Comparison of ENCODE assay signal across 1 cellular context in the genomic region with DNA sequence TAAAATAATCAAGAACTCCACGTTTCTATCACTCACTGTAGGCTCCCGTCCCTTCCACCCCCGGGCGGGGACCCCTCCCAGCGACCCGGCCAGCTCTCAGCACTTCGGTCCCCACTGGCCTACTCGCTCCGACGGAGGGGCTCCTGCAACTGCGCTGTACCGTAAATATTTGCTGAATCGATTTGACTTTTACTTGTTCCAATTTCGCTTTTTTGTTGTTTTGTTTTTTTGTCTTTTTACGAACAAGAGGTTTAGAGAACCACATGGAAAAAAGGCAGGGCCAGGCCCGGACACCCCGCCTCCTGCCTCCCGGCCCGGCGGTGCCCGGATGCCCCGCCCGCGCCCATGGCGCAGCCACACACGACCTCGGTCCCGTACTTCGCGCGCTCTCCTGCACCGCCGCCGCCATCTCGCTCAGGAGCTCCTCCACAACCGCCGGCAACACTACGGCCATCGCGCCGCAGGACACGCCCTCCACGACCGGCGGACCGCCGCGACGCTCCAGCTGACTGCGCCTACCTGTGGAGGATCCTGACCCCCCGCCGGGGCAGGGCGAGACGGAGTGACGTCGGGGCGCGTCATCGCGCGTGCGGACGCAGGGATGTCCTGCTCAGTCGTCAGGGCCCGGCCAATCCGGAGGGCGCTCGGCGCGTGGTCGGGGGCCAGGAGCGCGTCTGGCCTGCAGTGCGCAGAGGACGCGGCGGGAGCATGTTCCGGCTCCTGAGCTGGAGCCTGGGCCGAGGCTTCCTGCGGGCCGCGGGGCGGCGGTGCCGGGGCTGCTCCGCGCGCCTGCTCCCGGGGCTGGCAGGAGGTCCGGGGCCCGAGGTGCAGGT.
TF ChIP-seq lines count a peak whose summit lies in the region.

A gene with protein sequence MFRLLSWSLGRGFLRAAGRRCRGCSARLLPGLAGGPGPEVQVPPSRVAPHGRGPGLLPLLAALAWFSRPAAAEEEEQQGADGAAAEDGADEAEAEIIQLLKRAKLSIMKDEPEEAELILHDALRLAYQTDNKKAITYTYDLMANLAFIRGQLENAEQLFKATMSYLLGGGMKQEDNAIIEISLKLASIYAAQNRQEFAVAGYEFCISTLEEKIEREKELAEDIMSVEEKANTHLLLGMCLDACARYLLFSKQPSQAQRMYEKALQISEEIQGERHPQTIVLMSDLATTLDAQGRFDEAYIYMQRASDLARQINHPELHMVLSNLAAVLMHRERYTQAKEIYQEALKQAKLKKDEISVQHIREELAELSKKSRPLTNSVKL (plus strand): TSS at position 684 of the 833 bp plus-strand sequence. CDS start 25 bp downstream, at position 709.
A gene with protein sequence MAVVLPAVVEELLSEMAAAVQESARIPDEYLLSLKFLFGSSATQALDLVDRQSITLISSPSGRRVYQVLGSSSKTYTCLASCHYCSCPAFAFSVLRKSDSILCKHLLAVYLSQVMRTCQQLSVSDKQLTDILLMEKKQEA (minus strand): TSS at position 564 of the 833 bp plus-strand sequence. CDS start 110 bp downstream, at position 454.

TF ChIP-seq in WTC11, 78 proteins besides CTCF, POLR2A, EP300 and RAD21 (continued from another document and continues in another):
- TF ChIP-seq, protein P1, sequence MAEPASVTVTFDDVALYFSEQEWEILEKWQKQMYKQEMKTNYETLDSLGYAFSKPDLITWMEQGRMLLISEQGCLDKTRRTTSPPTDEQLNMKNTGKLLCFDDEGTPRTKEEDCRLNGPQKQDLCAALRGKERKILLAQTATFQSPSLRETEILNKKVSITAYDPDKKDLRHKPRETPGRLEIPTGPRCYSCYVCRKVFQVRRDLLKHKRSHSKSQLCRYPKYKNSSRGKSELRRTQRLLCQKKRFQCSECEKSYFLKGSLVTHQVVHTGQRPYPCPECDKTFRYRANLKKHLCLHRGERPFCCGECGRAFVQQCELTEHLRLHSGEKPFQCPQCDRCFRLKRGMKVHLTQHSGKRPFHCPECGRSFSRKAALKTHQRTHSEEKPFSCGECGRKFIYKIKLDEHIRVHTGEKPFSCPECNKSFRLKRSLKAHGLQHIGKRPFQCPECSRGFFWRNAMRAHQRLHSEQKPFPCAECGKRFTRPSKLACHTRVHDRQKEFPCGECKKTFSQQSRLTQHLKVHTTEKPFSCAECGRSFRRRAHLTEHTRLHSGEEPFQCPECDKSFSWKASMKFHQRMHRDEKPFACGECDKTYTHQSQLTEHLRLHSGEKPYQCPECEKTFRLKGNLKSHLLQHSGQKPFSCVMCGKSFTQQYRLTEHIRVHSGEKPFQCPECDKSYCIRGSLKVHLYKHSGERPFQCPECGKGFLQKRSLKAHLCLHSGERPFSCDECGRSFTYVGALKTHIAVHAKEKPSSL (CRISPR knock-in tag; conservative IDR thresholded peaks at IDR 0.05): no peak
- TF ChIP-seq ZNF232 (CRISPR knock-in tag; IDR thresholded peaks at IDR 0.05): peak; percentile 49; the same call in 1 of the 2 replicates
- TF ChIP-seq, protein P2, sequence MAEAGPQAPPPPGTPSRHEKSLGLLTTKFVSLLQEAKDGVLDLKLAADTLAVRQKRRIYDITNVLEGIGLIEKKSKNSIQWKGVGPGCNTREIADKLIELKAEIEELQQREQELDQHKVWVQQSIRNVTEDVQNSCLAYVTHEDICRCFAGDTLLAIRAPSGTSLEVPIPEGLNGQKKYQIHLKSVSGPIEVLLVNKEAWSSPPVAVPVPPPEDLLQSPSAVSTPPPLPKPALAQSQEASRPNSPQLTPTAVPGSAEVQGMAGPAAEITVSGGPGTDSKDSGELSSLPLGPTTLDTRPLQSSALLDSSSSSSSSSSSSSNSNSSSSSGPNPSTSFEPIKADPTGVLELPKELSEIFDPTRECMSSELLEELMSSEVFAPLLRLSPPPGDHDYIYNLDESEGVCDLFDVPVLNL (CRISPR knock-in tag; IDR thresholded peaks at IDR 0.05; ENCODE audit: borderline replicate concordance, low read depth): peak; percentile 90
- TF ChIP-seq, protein P3, sequence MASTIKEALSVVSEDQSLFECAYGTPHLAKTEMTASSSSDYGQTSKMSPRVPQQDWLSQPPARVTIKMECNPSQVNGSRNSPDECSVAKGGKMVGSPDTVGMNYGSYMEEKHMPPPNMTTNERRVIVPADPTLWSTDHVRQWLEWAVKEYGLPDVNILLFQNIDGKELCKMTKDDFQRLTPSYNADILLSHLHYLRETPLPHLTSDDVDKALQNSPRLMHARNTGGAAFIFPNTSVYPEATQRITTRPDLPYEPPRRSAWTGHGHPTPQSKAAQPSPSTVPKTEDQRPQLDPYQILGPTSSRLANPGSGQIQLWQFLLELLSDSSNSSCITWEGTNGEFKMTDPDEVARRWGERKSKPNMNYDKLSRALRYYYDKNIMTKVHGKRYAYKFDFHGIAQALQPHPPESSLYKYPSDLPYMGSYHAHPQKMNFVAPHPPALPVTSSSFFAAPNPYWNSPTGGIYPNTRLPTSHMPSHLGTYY (CRISPR knock-in tag; IDR thresholded peaks at IDR 0.05): no peak
- peak; percentile 96 for TF ChIP-seq SP1 (CRISPR knock-in tag; conservative IDR thresholded peaks at IDR 0.05)
- TF ChIP-seq NR2C2 (CRISPR knock-in tag; IDR thresholded peaks at IDR 0.05): no peak
- TF ChIP-seq FOXP1 (CRISPR knock-in tag; IDR thresholded peaks at IDR 0.05; ENCODE audit: borderline replicate concordance): peak; percentile 97
- TF ChIP-seq GTF2I (CRISPR knock-in tag; conservative IDR thresholded peaks at IDR 0.05): no peak
- peak; percentile 88 for TF ChIP-seq ELF4 (CRISPR knock-in tag; IDR thresholded peaks at IDR 0.05; ENCODE audit: low read depth)
- no peak for TF ChIP-seq FOXJ3 (CRISPR knock-in tag; IDR thresholded peaks at IDR 0.05; ENCODE audit: borderline replicate concordance)
- TF ChIP-seq, protein P4, sequence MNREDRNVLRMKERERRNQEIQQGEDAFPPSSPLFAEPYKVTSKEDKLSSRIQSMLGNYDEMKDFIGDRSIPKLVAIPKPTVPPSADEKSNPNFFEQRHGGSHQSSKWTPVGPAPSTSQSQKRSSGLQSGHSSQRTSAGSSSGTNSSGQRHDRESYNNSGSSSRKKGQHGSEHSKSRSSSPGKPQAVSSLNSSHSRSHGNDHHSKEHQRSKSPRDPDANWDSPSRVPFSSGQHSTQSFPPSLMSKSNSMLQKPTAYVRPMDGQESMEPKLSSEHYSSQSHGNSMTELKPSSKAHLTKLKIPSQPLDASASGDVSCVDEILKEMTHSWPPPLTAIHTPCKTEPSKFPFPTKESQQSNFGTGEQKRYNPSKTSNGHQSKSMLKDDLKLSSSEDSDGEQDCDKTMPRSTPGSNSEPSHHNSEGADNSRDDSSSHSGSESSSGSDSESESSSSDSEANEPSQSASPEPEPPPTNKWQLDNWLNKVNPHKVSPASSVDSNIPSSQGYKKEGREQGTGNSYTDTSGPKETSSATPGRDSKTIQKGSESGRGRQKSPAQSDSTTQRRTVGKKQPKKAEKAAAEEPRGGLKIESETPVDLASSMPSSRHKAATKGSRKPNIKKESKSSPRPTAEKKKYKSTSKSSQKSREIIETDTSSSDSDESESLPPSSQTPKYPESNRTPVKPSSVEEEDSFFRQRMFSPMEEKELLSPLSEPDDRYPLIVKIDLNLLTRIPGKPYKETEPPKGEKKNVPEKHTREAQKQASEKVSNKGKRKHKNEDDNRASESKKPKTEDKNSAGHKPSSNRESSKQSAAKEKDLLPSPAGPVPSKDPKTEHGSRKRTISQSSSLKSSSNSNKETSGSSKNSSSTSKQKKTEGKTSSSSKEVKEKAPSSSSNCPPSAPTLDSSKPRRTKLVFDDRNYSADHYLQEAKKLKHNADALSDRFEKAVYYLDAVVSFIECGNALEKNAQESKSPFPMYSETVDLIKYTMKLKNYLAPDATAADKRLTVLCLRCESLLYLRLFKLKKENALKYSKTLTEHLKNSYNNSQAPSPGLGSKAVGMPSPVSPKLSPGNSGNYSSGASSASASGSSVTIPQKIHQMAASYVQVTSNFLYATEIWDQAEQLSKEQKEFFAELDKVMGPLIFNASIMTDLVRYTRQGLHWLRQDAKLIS (CRISPR knock-in tag; IDR thresholded peaks at IDR 0.05; ENCODE audit: borderline replicate concordance): peak; percentile 95; the same call in 1 of the 2 replicates
- no peak for TF ChIP-seq ZNF671 (CRISPR knock-in tag; IDR thresholded peaks at IDR 0.05)
- TF ChIP-seq, protein P5, sequence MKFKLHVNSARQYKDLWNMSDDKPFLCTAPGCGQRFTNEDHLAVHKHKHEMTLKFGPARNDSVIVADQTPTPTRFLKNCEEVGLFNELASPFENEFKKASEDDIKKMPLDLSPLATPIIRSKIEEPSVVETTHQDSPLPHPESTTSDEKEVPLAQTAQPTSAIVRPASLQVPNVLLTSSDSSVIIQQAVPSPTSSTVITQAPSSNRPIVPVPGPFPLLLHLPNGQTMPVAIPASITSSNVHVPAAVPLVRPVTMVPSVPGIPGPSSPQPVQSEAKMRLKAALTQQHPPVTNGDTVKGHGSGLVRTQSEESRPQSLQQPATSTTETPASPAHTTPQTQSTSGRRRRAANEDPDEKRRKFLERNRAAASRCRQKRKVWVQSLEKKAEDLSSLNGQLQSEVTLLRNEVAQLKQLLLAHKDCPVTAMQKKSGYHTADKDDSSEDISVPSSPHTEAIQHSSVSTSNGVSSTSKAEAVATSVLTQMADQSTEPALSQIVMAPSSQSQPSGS (CRISPR knock-in tag; IDR thresholded peaks at IDR 0.05; ENCODE audit: borderline replicate concordance, low read depth): no peak
- TF ChIP-seq, protein P6, sequence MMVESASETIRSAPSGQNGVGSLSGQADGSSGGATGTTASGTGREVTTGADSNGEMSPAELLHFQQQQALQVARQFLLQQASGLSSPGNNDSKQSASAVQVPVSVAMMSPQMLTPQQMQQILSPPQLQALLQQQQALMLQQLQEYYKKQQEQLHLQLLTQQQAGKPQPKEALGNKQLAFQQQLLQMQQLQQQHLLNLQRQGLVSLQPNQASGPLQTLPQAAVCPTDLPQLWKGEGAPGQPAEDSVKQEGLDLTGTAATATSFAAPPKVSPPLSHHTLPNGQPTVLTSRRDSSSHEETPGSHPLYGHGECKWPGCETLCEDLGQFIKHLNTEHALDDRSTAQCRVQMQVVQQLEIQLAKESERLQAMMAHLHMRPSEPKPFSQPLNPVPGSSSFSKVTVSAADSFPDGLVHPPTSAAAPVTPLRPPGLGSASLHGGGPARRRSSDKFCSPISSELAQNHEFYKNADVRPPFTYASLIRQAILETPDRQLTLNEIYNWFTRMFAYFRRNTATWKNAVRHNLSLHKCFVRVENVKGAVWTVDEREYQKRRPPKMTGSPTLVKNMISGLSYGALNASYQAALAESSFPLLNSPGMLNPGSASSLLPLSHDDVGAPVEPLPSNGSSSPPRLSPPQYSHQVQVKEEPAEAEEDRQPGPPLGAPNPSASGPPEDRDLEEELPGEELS (CRISPR knock-in tag; IDR thresholded peaks at IDR 0.05): peak; percentile 96
- TF ChIP-seq, protein P7, sequence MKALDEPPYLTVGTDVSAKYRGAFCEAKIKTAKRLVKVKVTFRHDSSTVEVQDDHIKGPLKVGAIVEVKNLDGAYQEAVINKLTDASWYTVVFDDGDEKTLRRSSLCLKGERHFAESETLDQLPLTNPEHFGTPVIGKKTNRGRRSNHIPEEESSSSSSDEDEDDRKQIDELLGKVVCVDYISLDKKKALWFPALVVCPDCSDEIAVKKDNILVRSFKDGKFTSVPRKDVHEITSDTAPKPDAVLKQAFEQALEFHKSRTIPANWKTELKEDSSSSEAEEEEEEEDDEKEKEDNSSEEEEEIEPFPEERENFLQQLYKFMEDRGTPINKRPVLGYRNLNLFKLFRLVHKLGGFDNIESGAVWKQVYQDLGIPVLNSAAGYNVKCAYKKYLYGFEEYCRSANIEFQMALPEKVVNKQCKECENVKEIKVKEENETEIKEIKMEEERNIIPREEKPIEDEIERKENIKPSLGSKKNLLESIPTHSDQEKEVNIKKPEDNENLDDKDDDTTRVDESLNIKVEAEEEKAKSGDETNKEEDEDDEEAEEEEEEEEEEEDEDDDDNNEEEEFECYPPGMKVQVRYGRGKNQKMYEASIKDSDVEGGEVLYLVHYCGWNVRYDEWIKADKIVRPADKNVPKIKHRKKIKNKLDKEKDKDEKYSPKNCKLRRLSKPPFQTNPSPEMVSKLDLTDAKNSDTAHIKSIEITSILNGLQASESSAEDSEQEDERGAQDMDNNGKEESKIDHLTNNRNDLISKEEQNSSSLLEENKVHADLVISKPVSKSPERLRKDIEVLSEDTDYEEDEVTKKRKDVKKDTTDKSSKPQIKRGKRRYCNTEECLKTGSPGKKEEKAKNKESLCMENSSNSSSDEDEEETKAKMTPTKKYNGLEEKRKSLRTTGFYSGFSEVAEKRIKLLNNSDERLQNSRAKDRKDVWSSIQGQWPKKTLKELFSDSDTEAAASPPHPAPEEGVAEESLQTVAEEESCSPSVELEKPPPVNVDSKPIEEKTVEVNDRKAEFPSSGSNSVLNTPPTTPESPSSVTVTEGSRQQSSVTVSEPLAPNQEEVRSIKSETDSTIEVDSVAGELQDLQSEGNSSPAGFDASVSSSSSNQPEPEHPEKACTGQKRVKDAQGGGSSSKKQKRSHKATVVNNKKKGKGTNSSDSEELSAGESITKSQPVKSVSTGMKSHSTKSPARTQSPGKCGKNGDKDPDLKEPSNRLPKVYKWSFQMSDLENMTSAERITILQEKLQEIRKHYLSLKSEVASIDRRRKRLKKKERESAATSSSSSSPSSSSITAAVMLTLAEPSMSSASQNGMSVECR (CRISPR knock-in tag; IDR thresholded peaks at IDR 0.05; ENCODE audit: borderline replicate concordance): peak; percentile 95
- TF ChIP-seq, protein P8, sequence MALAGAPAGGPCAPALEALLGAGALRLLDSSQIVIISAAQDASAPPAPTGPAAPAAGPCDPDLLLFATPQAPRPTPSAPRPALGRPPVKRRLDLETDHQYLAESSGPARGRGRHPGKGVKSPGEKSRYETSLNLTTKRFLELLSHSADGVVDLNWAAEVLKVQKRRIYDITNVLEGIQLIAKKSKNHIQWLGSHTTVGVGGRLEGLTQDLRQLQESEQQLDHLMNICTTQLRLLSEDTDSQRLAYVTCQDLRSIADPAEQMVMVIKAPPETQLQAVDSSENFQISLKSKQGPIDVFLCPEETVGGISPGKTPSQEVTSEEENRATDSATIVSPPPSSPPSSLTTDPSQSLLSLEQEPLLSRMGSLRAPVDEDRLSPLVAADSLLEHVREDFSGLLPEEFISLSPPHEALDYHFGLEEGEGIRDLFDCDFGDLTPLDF (CRISPR knock-in tag; IDR thresholded peaks at IDR 0.05): peak; percentile 71; the same call in 1 of the 2 replicates
- TF ChIP-seq ZBTB21 (CRISPR knock-in tag; IDR thresholded peaks at IDR 0.05; ENCODE audit: borderline replicate concordance): peak; percentile 97
- TF ChIP-seq, protein P9, sequence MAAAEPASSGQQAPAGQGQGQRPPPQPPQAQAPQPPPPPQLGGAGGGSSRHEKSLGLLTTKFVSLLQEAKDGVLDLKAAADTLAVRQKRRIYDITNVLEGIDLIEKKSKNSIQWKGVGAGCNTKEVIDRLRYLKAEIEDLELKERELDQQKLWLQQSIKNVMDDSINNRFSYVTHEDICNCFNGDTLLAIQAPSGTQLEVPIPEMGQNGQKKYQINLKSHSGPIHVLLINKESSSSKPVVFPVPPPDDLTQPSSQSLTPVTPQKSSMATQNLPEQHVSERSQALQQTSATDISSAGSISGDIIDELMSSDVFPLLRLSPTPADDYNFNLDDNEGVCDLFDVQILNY (CRISPR knock-in tag; IDR thresholded peaks at IDR 0.05): peak; percentile 95
